11 cellular contexts compared by ENCODE assay signal in genomic region chr17:44327715-44328449, GRCh38. TPM values are rescaled to one million over a fixed set of nuclear protein-coding genes. Genes with fewer than 3 reads are reported as not detected.
DNase-seq lines count a peak whose midpoint lies in the region; ATAC-seq, FAIRE-seq and TF ChIP-seq lines count a peak whose summit lies in the region.
"Had no signal": no experiment of that assay in that cellular context is flagged by ENCODE, and none has a peak within 500 bp of the region (broad histone marks: within the 10 kb centered on the region; RNA-seq: fewer than 3 reads in every experiment).

No MANE protein-coding gene starts in this region.

- H3K56ac ChIP-seq in IMR-90 (ENCODE audit: extremely low read depth, insufficient read depth, low read length) (no peak overlapping the region), H1 (replicated peaks; ENCODE audit: insufficient read length, low read depth, low read length) (no peak overlapping the region)

- no peak for DNase-seq in CD4-positive, CD25-positive, alpha-beta regulatory T cell
- DNase-seq in IMR-90 (no peak), H1 (ENCODE audit: low read depth in 1 of 2, low spot score in 2 of 2) (no peak), inferior parietal cortex (ENCODE audit: extremely low spot score) (no peak), NCI-H2029 treated with DMSO at 0.1 percent for 48 hours (lab: John Stamatoyannopoulos, UW) (no peak)
- DNase-seq: activated effector memory CD4-positive, alpha-beta T cell treated with anti-CD3 and anti-CD28 coated beads, Interleukin-2, amount 50 U/mL, for 16 hours; retina; RPMI8226; substantia nigra had no signal

- no peaks in the 10 kb centered on the region for H3K27me3 ChIP-seq in CD4-positive, CD25-positive, alpha-beta regulatory T cell (ENCODE audit: control insufficient read depth, insufficient read depth, low read length)
- no peaks in the 10 kb centered on the region for H3K27me3 ChIP-seq in IMR-90 (ENCODE audit: control insufficient read depth, insufficient read depth, low read length)
- H3K27me3 ChIP-seq in H1 (replicated peaks in 1 of 4; ENCODE audit: control insufficient read depth in 3 of 4, extremely low read depth in 1 of 4, insufficient read depth in 3 of 4, low read length in 3 of 4): peaks cover 0 to 6% (median 0%) of the 10 kb centered on the region in 4 experiments; a peak in 5 of 7 replicates
- H3K27me3 ChIP-seq: esophagus muscularis mucosa had no signal

- H2AK5ac ChIP-seq in IMR-90 (ENCODE audit: low read depth, low read length) (no peak overlapping the region), H1 (ENCODE audit: low read depth, low read length) (peak overlapping the region; percentile 40; the same call in 1 of the 2 replicates)

- H3K4ac ChIP-seq in IMR-90 (ENCODE audit: low read depth, low read length): no peak overlapping the region
- no peak overlapping the region for H3K4ac ChIP-seq in H1 (replicated peaks; ENCODE audit: insufficient read length, low read depth, low read length)

- in situ Hi-C loops in IMR-90 (cut with MboI; ENCODE audit: low sequenced_read_pairs): loop anchor here (5.0 kb wide), 1 partner anchor 106 kb away; no protein-coding TSS in a partner anchor

- peaks cover 22% of the 10 kb centered on the region for H3K4me1 ChIP-seq in CD4-positive, CD25-positive, alpha-beta regulatory T cell (ENCODE audit: control insufficient read depth, insufficient read depth, low read length, poor library complexity, severe bottlenecking)
- peaks cover 9% of the 10 kb centered on the region for H3K4me1 ChIP-seq in IMR-90 (ENCODE audit: control insufficient read depth, insufficient read depth, low read length)
- H3K4me1 ChIP-seq in H1 (replicated peaks in 1 of 4; ENCODE audit: control insufficient read depth in 3 of 4, insufficient read depth in 4 of 4, low read length in 3 of 4): peaks cover 0 to 8% (median 4%) of the 10 kb centered on the region in 4 experiments; a peak in 6 of 7 replicates

- H3K9me3 ChIP-seq in CD4-positive, CD25-positive, alpha-beta regulatory T cell (ENCODE audit: control insufficient read depth in 2 of 2, low read length in 2 of 2): no peaks in the 10 kb centered on the region
- H3K9me3 ChIP-seq in IMR-90 (ENCODE audit: control insufficient read depth, insufficient read depth, low read length): no peaks in the 10 kb centered on the region
- no peaks in the 10 kb centered on the region for H3K9me3 ChIP-seq in H1 (ENCODE audit: insufficient read depth in 2 of 2, low read depth in 1 of 2, low read length in 1 of 2)
- H3K9me3 ChIP-seq: esophagus muscularis mucosa had no signal

- H3K9ac ChIP-seq in IMR-90 (ENCODE audit: low read depth, low read length) (no peak overlapping the region), H1 (replicated peaks in 1 of 4; ENCODE audit: extremely low read depth in 1 of 4, low read depth in 3 of 4, low read length in 3 of 4) (no peak overlapping the region)

- H3K79me2 ChIP-seq in H1 (ENCODE audit: control insufficient read depth in 1 of 2, insufficient read depth in 2 of 2, low read length in 2 of 2): peaks cover 3 to 13% of the 10 kb centered on the region in 2 experiments; a peak in 3 of 4 replicates

- 100% methylated on average over 1 of the region's 7 CpGs; no CpG with 5 or more reads in 1 of the 2 experiments for WGBS in IMR-90 (ENCODE audit: extremely low coverage in 2 of 2, insufficient read length in 1 of 2), 2 experiments
- WGBS in H1 (ENCODE audit: extremely low coverage in 1 of 2, insufficient coverage in 1 of 2, insufficient read length in 1 of 2, insufficient replicate concordance in 2 of 2, low coverage in 1 of 2, low lambda C conversion rate in 2 of 2, missing lambda C conversion rate in 1 of 2), 2 experiments: 90% methylated on average over 7 of the region's 7 CpGs; no CpG with 5 or more reads in 1 of the 2 experiments

- TF ChIP-seq CTCF in IMR-90 (conservative IDR thresholded peaks at IDR 0.05; ENCODE audit: low read depth, low read length) (no peak), H1 (IDR thresholded peaks at IDR 0.05; ENCODE audit: control extremely low read depth in 1 of 3, insufficient read depth in 1 of 3, low read depth in 1 of 3, low read length in 3 of 3) (no peak)

- POLR2A ChIA-PET in IMR-90 (lab: Charles Lee; ENCODE audit: unreplicated experiment): interaction anchor here (0.5 kb wide), 1 partner anchor 142 kb away, joined by 5 read pairs; no protein-coding TSS in a partner anchor
- POLR2A ChIA-PET in H1 (lab: Charles Lee; ENCODE audit: partially characterized antibody): interaction anchor here (1.0 to 1.6 kb wide), 6 partner anchors 10 to 136 kb away, joined by 3 to 9 read pairs (median 4); no protein-coding TSS in a partner anchor

- H3K9me1 ChIP-seq in IMR-90 (ENCODE audit: insufficient read depth, low read length): peaks cover 11% of the 10 kb centered on the region

- no peak overlapping the region for H3K18ac ChIP-seq in IMR-90 (ENCODE audit: low read depth, low read length)
- no peak overlapping the region for H3K18ac ChIP-seq in H1 (ENCODE audit: extremely low read depth, low read length)

- no peak for ATAC-seq in CD4-positive, CD25-positive, alpha-beta regulatory T cell (ENCODE audit: low read depth in 2 of 2)
- ATAC-seq in IMR-90 (ENCODE audit: low read depth) (no peak), HG03025 (IDR thresholded peaks at IDR 0.05; ENCODE audit: low FRiP score, unreplicated experiment) (no peak)

- peaks cover 13% of the 10 kb centered on the region; the same call in 1 of the 2 replicates for H3K23me2 ChIP-seq in H1 (ENCODE audit: low read depth, low read length)

- no peak overlapping the region for H3K4me2 ChIP-seq in IMR-90 (ENCODE audit: low read depth, low read length)
- no peak overlapping the region for H3K4me2 ChIP-seq in H1 (ENCODE audit: insufficient read depth in 1 of 2, low read depth in 2 of 2, low read length in 2 of 2)

- H3K36me3 ChIP-seq in CD4-positive, CD25-positive, alpha-beta regulatory T cell (ENCODE audit: control insufficient read depth, insufficient read depth, low read length): no peaks in the 10 kb centered on the region
- no peaks in the 10 kb centered on the region for H3K36me3 ChIP-seq in IMR-90 (ENCODE audit: control insufficient read depth, insufficient read depth, low read length)
- no peaks in the 10 kb centered on the region for H3K36me3 ChIP-seq in H1 (ENCODE audit: control insufficient read depth in 2 of 4, insufficient read depth in 4 of 4, low read length in 3 of 4)

- H4K8ac ChIP-seq in IMR-90 (ENCODE audit: low read depth in 2 of 2, low read length in 2 of 2) (no peak overlapping the region; a peak in 2 of 4 replicates), H1 (ENCODE audit: extremely low read depth, insufficient read depth, low read length) (no peak overlapping the region)

- TF ChIP-seq RAD21 in IMR-90 (IDR thresholded peaks at IDR 0.05; ENCODE audit: low read length): no peak
- TF ChIP-seq RAD21 in H1 (IDR thresholded peaks at IDR 0.05 in 1 of 2, conservative IDR thresholded peaks at IDR 0.05 in 1 of 2; ENCODE audit: low read depth in 2 of 2, low read length in 2 of 2): no peak

- no peak overlapping the region for H3K4me3 ChIP-seq in CD4-positive, CD25-positive, alpha-beta regulatory T cell (ENCODE audit: low read depth, low read length)
- H3K4me3 ChIP-seq in IMR-90 (ENCODE audit: insufficient read depth, low read depth, low read length): no peak overlapping the region
- no peak overlapping the region for H3K4me3 ChIP-seq in H1 (ENCODE audit: extremely low read depth in 1 of 4, insufficient read depth in 2 of 4, low read depth in 3 of 4, low read length in 4 of 4)

- H4K5ac ChIP-seq in IMR-90 (ENCODE audit: low read depth, low read length) (no peak overlapping the region), H1 (ENCODE audit: insufficient read length, low read depth, low read length) (no peak overlapping the region)

- no TSS peak for BruUV-seq in IMR-90 (replicated peaks; lab: Mats Ljungman, UMichigan)

- H3K36me3 Mint-ChIP-seq in CD4-positive, CD25-positive, alpha-beta regulatory T cell: no peaks in the 10 kb centered on the region

- no peaks in the 10 kb centered on the region for H3K9me3 Mint-ChIP-seq in CD4-positive, CD25-positive, alpha-beta regulatory T cell

- FAIRE-seq in H1 (lab: Jason Lieb, UNC): no peak

- H4K91ac ChIP-seq in IMR-90 (ENCODE audit: insufficient read depth, low read depth, low read length): no peak overlapping the region
- no peak overlapping the region for H4K91ac ChIP-seq in H1 (replicated peaks; ENCODE audit: insufficient read length, low read length)

- no peak overlapping the region for H2BK5ac ChIP-seq in IMR-90 (ENCODE audit: low read depth, low read length, poor library complexity, severe bottlenecking)
- H2BK5ac ChIP-seq in H1 (ENCODE audit: low read depth, low read length): no peak overlapping the region

- no peak overlapping the region for H3K23ac ChIP-seq in IMR-90 (ENCODE audit: low read depth, low read length)
- no peak overlapping the region for H3K23ac ChIP-seq in H1 (ENCODE audit: insufficient read length)

- dilution Hi-C loops in IMR-90 (cut with HindIII; ENCODE audit: low sequenced_read_pairs, unreplicated experiment): no loop called here

- H2AFZ ChIP-seq in IMR-90 (replicated peaks; ENCODE audit: low read length, poor library complexity) (peak overlapping the region; percentile 85), H1 (ENCODE audit: low read length) (no peak overlapping the region)

- peak overlapping the region; percentile 50 to 85 (median 69) for H3K4me3 Mint-ChIP-seq in CD4-positive, CD25-positive, alpha-beta regulatory T cell

- H3K79me1 ChIP-seq in IMR-90 (ENCODE audit: low read depth in 1 of 2, low read length in 2 of 2): peaks cover 5 to 13% of the 10 kb centered on the region in 2 experiments; a peak in 3 of 4 replicates
- peaks cover 11% of the 10 kb centered on the region for H3K79me1 ChIP-seq in H1 (ENCODE audit: low read depth, low read length)

- intact Hi-C loops in IMR-90 (cut with micrococcal nuclease): loop anchor here (5.0 kb wide), 1 partner anchor 126 kb away; no protein-coding TSS in a partner anchor

- TF ChIP-seq EP300 in H1 (IDR thresholded peaks at IDR 0.05; ENCODE audit: borderline replicate concordance in 1 of 2, low read depth in 2 of 2, low read length in 2 of 2): no peak

- H2BK20ac ChIP-seq in IMR-90 (ENCODE audit: low read depth, low read length) (no peak overlapping the region), H1 (ENCODE audit: low read length) (no peak overlapping the region)

- peaks cover 10% of the 10 kb centered on the region for H3K27me3 Mint-ChIP-seq in CD4-positive, CD25-positive, alpha-beta regulatory T cell

- H3K14ac ChIP-seq in IMR-90 (replicated peaks; ENCODE audit: low read depth, low read length) (no peak overlapping the region), H1 (ENCODE audit: insufficient read length) (no peak overlapping the region)

- peak overlapping the region; percentile 77; the same call in 1 of the 2 replicates for H2BK12ac ChIP-seq in H1 (ENCODE audit: low read depth, low read length)

- no peak for TF ChIP-seq POLR2A in IMR-90 (IDR thresholded peaks at IDR 0.05; ENCODE audit: low read depth, low read length)
- no peak for TF ChIP-seq POLR2A in H1 (IDR thresholded peaks at IDR 0.05; ENCODE audit: control extremely low read depth in 1 of 2, low read depth in 2 of 2, low read length in 2 of 2)

- H4K20me1 ChIP-seq in IMR-90 (ENCODE audit: insufficient read depth, low read length) (peaks cover 7% of the 10 kb centered on the region), H1 (replicated peaks in 1 of 2; ENCODE audit: control insufficient read depth in 1 of 2, insufficient read depth in 2 of 2, low read length in 2 of 2) (peaks cover 2 to 3% of the 10 kb centered on the region in 2 experiments)

- CTCF ChIA-PET in IMR-90 (lab: Yijun Ruan, JAX): interaction anchor here (1.2 kb wide), 1 partner anchor 18 kb away, joined by 3 read pairs; no protein-coding TSS in a partner anchor
- CTCF ChIA-PET in H1 (lab: Charles Lee; ENCODE audit: partially characterized antibody): interaction anchor here (0.9 to 11.0 kb wide), 11 partner anchors 17 to 244 kb away, joined by 3 to 158 read pairs (median 5); partner anchors contain the start of gene GRN

- H2BK120ac ChIP-seq in IMR-90 (ENCODE audit: low read depth, low read length) (no peak overlapping the region), H1 (replicated peaks; ENCODE audit: low read depth, low read length) (no peak overlapping the region)

- H3K4me1 Mint-ChIP-seq in CD4-positive, CD25-positive, alpha-beta regulatory T cell: peaks cover 7 to 42% (median 17%) of the 10 kb centered on the region in 4 donors

- no peak overlapping the region for H2AK9ac ChIP-seq in IMR-90 (replicated peaks; ENCODE audit: low read depth, low read length, poor library complexity)

- no peak overlapping the region; the same call in 2 of the 3 replicates for H2BK15ac ChIP-seq in IMR-90 (ENCODE audit: low read depth, low read length)
- 0 out of 2 replicates have a peak overlapping the region, but pooled peaks have one; percentile 61 for H2BK15ac ChIP-seq in H1 (ENCODE audit: low read length)

- H3K27ac ChIP-seq in CD4-positive, CD25-positive, alpha-beta regulatory T cell (ENCODE audit: insufficient read depth, low read length, poor library complexity, severe bottlenecking): no peak overlapping the region
- H3K27ac ChIP-seq in IMR-90 (ENCODE audit: insufficient read depth, low read length) (no peak overlapping the region), H1 (ENCODE audit: low read depth, low read length) (no peak overlapping the region)

- peak overlapping the region in 2 of 3 donors; percentile 38 to 56 for H3K27ac Mint-ChIP-seq in CD4-positive, CD25-positive, alpha-beta regulatory T cell

RNA-seq across cellular contexts. Expression of gene SLC25A39, which starts 3.3 kb away (rescaled TPM):
- total RNA-seq in CD4-positive, CD25-positive, alpha-beta regulatory T cell: 64.7 TPM
- 100 to 1,000 TPM in 1 of 4 donors, 10 to 100 TPM in 3; 93.8 to 112 (median 98.4) TPM for polyA plus RNA-seq in CD4-positive, CD25-positive, alpha-beta regulatory T cell
- 49.1 and 49.2 TPM in 2 replicates for total RNA-seq in IMR-90 (2012; rRNA removed)
- polyA plus RNA-seq in IMR-90 (2012; rRNA removed) (99.7 and 119 TPM in 2 replicates), H1 (2011; rRNA removed) (291 and 408 TPM in 2 replicates)
- polyA plus RNA-seq in IMR-90 (2012; cell fraction: cytosol; rRNA removed): 126 and 127 TPM in 2 replicates
- polyA plus RNA-seq in IMR-90 (2012; cell fraction: nucleus; rRNA removed; ENCODE audit: low replicate concordance): 142 and 367 TPM in 2 replicates
- 189 and 200 TPM in 2 replicates for total RNA-seq in H1 (2021; fragmentation: NEBNext Ultra II Directional; extraction: Animal tissue kit (Norgen Biotek cat#: 25700))
- 282 TPM for polyA plus RNA-seq in H1 (2011; cell fraction: cytosol; rRNA removed)
- 575 TPM for polyA plus RNA-seq in H1 (2011; cell fraction: nucleus; rRNA removed)
- 156 to 250 TPM (median 229 TPM) in 4 replicates for polyA plus RNA-seq in H1 (2012, experiment 1 of 2)
- polyA plus RNA-seq in H1 (2012, experiment 2 of 2): 230 TPM
- polyA plus RNA-seq in H1 (2013, experiment 1 of 2): 181 TPM
- 173 TPM for polyA plus RNA-seq in H1 (2013, experiment 2 of 2)
- 74.8 and 88.3 TPM in 2 replicates for polyA minus RNA-seq in H1 (2011; rRNA and poly(A)+ RNA removed)
- 85.4 TPM for polyA minus RNA-seq in H1 (2011; cell fraction: cytosol; rRNA and poly(A)+ RNA removed)
- polyA minus RNA-seq in H1 (2011; cell fraction: nucleus; rRNA and poly(A)+ RNA removed): 119 TPM

RNA-seq across cellular contexts. Expression of gene GRN, which starts 17.2 kb away (rescaled TPM):
- total RNA-seq in CD4-positive, CD25-positive, alpha-beta regulatory T cell: 24.3 TPM
- 10 to 100 TPM; 29.1 to 39.4 (median 33.7) TPM for polyA plus RNA-seq in CD4-positive, CD25-positive, alpha-beta regulatory T cell
- total RNA-seq in IMR-90 (2012; rRNA removed): 38.9 and 39.2 TPM in 2 replicates
- polyA plus RNA-seq in IMR-90 (2012; rRNA removed) (494 and 588 TPM in 2 replicates), H1 (2011; rRNA removed) (387 and 526 TPM in 2 replicates)
- 401 and 565 TPM in 2 replicates for polyA plus RNA-seq in IMR-90 (2012; cell fraction: cytosol; rRNA removed)
- polyA plus RNA-seq in IMR-90 (2012; cell fraction: nucleus; rRNA removed; ENCODE audit: low replicate concordance): 146 and 360 TPM in 2 replicates
- 108 and 117 TPM in 2 replicates for total RNA-seq in H1 (2021; fragmentation: NEBNext Ultra II Directional; extraction: Animal tissue kit (Norgen Biotek cat#: 25700))
- 143 TPM for polyA plus RNA-seq in H1 (2011; cell fraction: cytosol; rRNA removed)
- polyA plus RNA-seq in H1 (2011; cell fraction: nucleus; rRNA removed): 360 TPM
- 137 to 183 TPM (median 169 TPM) in 4 replicates for polyA plus RNA-seq in H1 (2012, experiment 1 of 2)
- 165 TPM for polyA plus RNA-seq in H1 (2012, experiment 2 of 2)
- polyA plus RNA-seq in H1 (2013, experiment 1 of 2): 258 TPM
- 236 TPM for polyA plus RNA-seq in H1 (2013, experiment 2 of 2)
- polyA minus RNA-seq in H1 (2011; rRNA and poly(A)+ RNA removed): 66.1 and 115 TPM in 2 replicates
- 135 TPM for polyA minus RNA-seq in H1 (2011; cell fraction: cytosol; rRNA and poly(A)+ RNA removed)
- polyA minus RNA-seq in H1 (2011; cell fraction: nucleus; rRNA and poly(A)+ RNA removed): 88.4 TPM

RNA-seq across cellular contexts. Expression of gene RUNDC3A, which starts 19.5 kb away (rescaled TPM):
- total RNA-seq in CD4-positive, CD25-positive, alpha-beta regulatory T cell: 0.27 TPM
- under 1 TPM in 1 of 4 donors, not detected in 3; 0.96 TPM for polyA plus RNA-seq in CD4-positive, CD25-positive, alpha-beta regulatory T cell
- under 0.01 TPM in 2 replicates for total RNA-seq in IMR-90 (2012; rRNA removed)
- 0.07 and 0.34 TPM in 2 replicates for polyA plus RNA-seq in IMR-90 (2012; rRNA removed)
- 0.16 and 0.18 TPM in 2 replicates for polyA plus RNA-seq in IMR-90 (2012; cell fraction: cytosol; rRNA removed)
- 0.51 and 0.57 TPM in 2 replicates for polyA plus RNA-seq in IMR-90 (2012; cell fraction: nucleus; rRNA removed; ENCODE audit: low replicate concordance)
- 6.1 and 6.4 TPM in 2 replicates for total RNA-seq in H1 (2021; fragmentation: NEBNext Ultra II Directional; extraction: Animal tissue kit (Norgen Biotek cat#: 25700))
- 13.8 and 15.6 TPM in 2 replicates for polyA plus RNA-seq in H1 (2011; rRNA removed)
- 11.9 TPM for polyA plus RNA-seq in H1 (2011; cell fraction: cytosol; rRNA removed)
- 23.7 TPM for polyA plus RNA-seq in H1 (2011; cell fraction: nucleus; rRNA removed)
- polyA plus RNA-seq in H1 (2012, experiment 1 of 2): 4.5 to 8.2 TPM (median 6.2 TPM) in 4 replicates
- polyA plus RNA-seq in H1 (2012, experiment 2 of 2): 5.1 TPM
- polyA plus RNA-seq in H1 (2013, experiment 1 of 2): 4.7 TPM
- 4.5 TPM for polyA plus RNA-seq in H1 (2013, experiment 2 of 2)
- 3.8 and 4.3 TPM in 2 replicates for polyA minus RNA-seq in H1 (2011; rRNA and poly(A)+ RNA removed)
- polyA minus RNA-seq in H1 (2011; cell fraction: cytosol; rRNA and poly(A)+ RNA removed): 6.8 TPM
- 3.4 TPM for polyA minus RNA-seq in H1 (2011; cell fraction: nucleus; rRNA and poly(A)+ RNA removed)

RNA-seq across cellular contexts. Expression of gene FAM171A2, which starts 35.8 kb away (rescaled TPM):
- 0.25 TPM for total RNA-seq in CD4-positive, CD25-positive, alpha-beta regulatory T cell
- under 1 TPM in 2 of 4 donors, not detected in 2; 0.07 to 0.09 TPM for polyA plus RNA-seq in CD4-positive, CD25-positive, alpha-beta regulatory T cell
- total RNA-seq in IMR-90 (2012; rRNA removed): 3.1 and 3.2 TPM in 2 replicates
- polyA plus RNA-seq in IMR-90 (2012; rRNA removed): 5.9 and 8.1 TPM in 2 replicates
- polyA plus RNA-seq in IMR-90 (2012; cell fraction: cytosol; rRNA removed): 3.5 and 12.3 TPM in 2 replicates
- polyA plus RNA-seq in IMR-90 (2012; cell fraction: nucleus; rRNA removed; ENCODE audit: low replicate concordance): 3.7 and 9.3 TPM in 2 replicates
- 23.9 and 24.1 TPM in 2 replicates for total RNA-seq in H1 (2021; fragmentation: NEBNext Ultra II Directional; extraction: Animal tissue kit (Norgen Biotek cat#: 25700))
- 21.9 and 31.8 TPM in 2 replicates for polyA plus RNA-seq in H1 (2011; rRNA removed)
- 21.7 TPM for polyA plus RNA-seq in H1 (2011; cell fraction: cytosol; rRNA removed)
- 37.0 TPM for polyA plus RNA-seq in H1 (2011; cell fraction: nucleus; rRNA removed)
- polyA plus RNA-seq in H1 (2012, experiment 1 of 2): 10.4 to 25.0 TPM (median 21.9 TPM) in 4 replicates
- polyA plus RNA-seq in H1 (2012, experiment 2 of 2): 11.7 TPM
- 15.4 TPM for polyA plus RNA-seq in H1 (2013, experiment 1 of 2)
- 15.9 TPM for polyA plus RNA-seq in H1 (2013, experiment 2 of 2)
- polyA minus RNA-seq in H1 (2011; rRNA and poly(A)+ RNA removed): 14.7 and 17.9 TPM in 2 replicates
- polyA minus RNA-seq in H1 (2011; cell fraction: cytosol; rRNA and poly(A)+ RNA removed): 22.5 TPM
- 24.7 TPM for polyA minus RNA-seq in H1 (2011; cell fraction: nucleus; rRNA and poly(A)+ RNA removed)

RNA-seq across cellular contexts. Expression of gene SLC4A1, which starts 59.9 kb away (rescaled TPM):
- total RNA-seq in CD4-positive, CD25-positive, alpha-beta regulatory T cell: not detected
- not detected for polyA plus RNA-seq in CD4-positive, CD25-positive, alpha-beta regulatory T cell
- not detected in 2 replicates for total RNA-seq in IMR-90 (2012; rRNA removed)
- polyA plus RNA-seq in IMR-90 (2012; rRNA removed) (not detected in 2 replicates), H1 (2011; rRNA removed) (0.08 and 0.09 TPM in 2 replicates)
- not detected in 2 replicates for polyA plus RNA-seq in IMR-90 (2012; cell fraction: cytosol; rRNA removed)
- 0.01 TPM in 1 of 2 replicates, not detected in the other for polyA plus RNA-seq in IMR-90 (2012; cell fraction: nucleus; rRNA removed; ENCODE audit: low replicate concordance)
- total RNA-seq in H1 (2021; fragmentation: NEBNext Ultra II Directional; extraction: Animal tissue kit (Norgen Biotek cat#: 25700)): 0.08 TPM in 1 of 2 replicates, not detected in the other
- polyA plus RNA-seq in H1 (2011; cell fraction: cytosol; rRNA removed): 0.09 TPM
- polyA plus RNA-seq in H1 (2011; cell fraction: nucleus; rRNA removed): 0.30 TPM
- 0.04 to 0.18 TPM (median 0.17 TPM) in 3 of 4 replicates, not detected in the other for polyA plus RNA-seq in H1 (2012, experiment 1 of 2)
- polyA plus RNA-seq in H1 (2012, experiment 2 of 2): not detected
- 0.02 TPM for polyA plus RNA-seq in H1 (2013, experiment 1 of 2)
- 0.04 TPM for polyA plus RNA-seq in H1 (2013, experiment 2 of 2)
- not detected in 2 replicates for polyA minus RNA-seq in H1 (2011; rRNA and poly(A)+ RNA removed)
- polyA minus RNA-seq in H1 (2011; cell fraction: cytosol; rRNA and poly(A)+ RNA removed): not detected
- polyA minus RNA-seq in H1 (2011; cell fraction: nucleus; rRNA and poly(A)+ RNA removed): not detected
